ENCODE assay signal across 27 cellular contexts in genomic region chr3:114896978-114897377, GRCh38.
"Had no signal": no experiment of that assay in that cellular context is flagged by ENCODE, and none has a peak within 500 bp of the region (broad histone marks: within the 10 kb centered on the region; RNA-seq: fewer than 3 reads in every experiment).

No MANE protein-coding gene starts in this region.

- H3K36me3 ChIP-seq: cardiac muscle cell, heart right ventricle, neural progenitor cell, right atrium auricular region, upper lobe of left lung, vagina had no signal

- ATAC-seq: activated CD8-positive, alpha-beta T cell treated with anti-CD3 and anti-CD28 coated beads for 36 hours; activated naive CD4-positive, alpha-beta T cell treated with anti-CD3 and anti-CD28 coated beads, Interleukin-2, amount 50 U/mL, for 72 hours; activated T-cell treated with anti-CD3 and anti-CD28 coated beads, Interleukin-2, amount 50 U/mL, for 4 hours; activated T-helper 17 cell treated with anti-CD3 and anti-CD28 coated beads, Interleukin-2, amount 50 U/mL, for 72 hours; heart right ventricle; left cardiac atrium; left ventricle myocardium superior; naive thymus-derived CD4-positive, alpha-beta T cell; stimulated activated naive CD8-positive, alpha-beta T cell treated with anti-CD3 and anti-CD28 coated beads, Interleukin-15, Interleukin-2, amounts not matched to agents 100 U/mL and 50 U/mL, for 24 hours; WTC11 had no signal

- DNase-seq: activated CD4-positive, alpha-beta T cell treated with anti-CD3 and anti-CD28 coated beads for 1 hour; activated CD4-positive, alpha-beta T cell treated with anti-CD3 and anti-CD28 coated beads, Interleukin-2, amount 50 U/mL, for 1 hour; activated CD8-positive, alpha-beta T cell treated with anti-CD3 and anti-CD28 coated beads for 36 hours; activated T-cell treated with anti-CD3 and anti-CD28 coated beads, Interleukin-2, amount 50 U/mL, for 4 hours; anterior cingulate cortex; heart right ventricle; islet precursor cell; left cardiac atrium; left ventricle myocardium superior; mammary epithelial cell; naive thymus-derived CD4-positive, alpha-beta T cell; occipital lobe; stimulated activated CD4-positive, alpha-beta T cell treated with anti-CD3 and anti-CD28 coated beads, Interleukin-15, amount 100 ng/mL, for 24 hours; stimulated activated CD4-positive, alpha-beta T cell treated with anti-CD3 and anti-CD28 coated beads, Interleukin-2, amount 100 ng/mL, for 24 hours; stimulated activated naive CD8-positive, alpha-beta T cell treated with anti-CD3 and anti-CD28 coated beads, Interleukin-15, Interleukin-2, amounts not matched to agents 100 U/mL and 50 U/mL, for 24 hours; T-helper 2 cell; upper lobe of left lung had no signal

- FAIRE-seq: endothelial cell of umbilical vein had no signal

- H3K27ac ChIP-seq: cardiac muscle cell, coronary artery, heart right ventricle, neural progenitor cell, parathyroid adenoma, right atrium auricular region, upper lobe of left lung, vagina had no signal

- H3K4me1 ChIP-seq: parathyroid adenoma, vagina had no signal

- H3K9me3 ChIP-seq: heart right ventricle, right atrium auricular region, upper lobe of left lung, vagina had no signal

- H3K4me3 ChIP-seq: cardiac muscle cell, coronary artery, heart right ventricle, neural progenitor cell, right atrium auricular region, upper lobe of left lung, vagina had no signal

- H3K27me3 ChIP-seq: cardiac muscle cell, heart right ventricle, neural progenitor cell, right atrium auricular region, upper lobe of left lung, vagina had no signal
